ENCODE assay signal across 16 cellular contexts in genomic region chr5:16913840-16914435, GRCh38. TPM values are rescaled to one million over a fixed set of nuclear protein-coding genes. Genes with fewer than 3 reads are reported as not detected.
DNase-seq lines count a peak whose midpoint lies in the region; ATAC-seq and TF ChIP-seq lines count a peak whose summit lies in the region.
"Had no signal": no experiment of that assay in that cellular context is flagged by ENCODE, and none has a peak within 500 bp of the region (broad histone marks: within the 10 kb centered on the region; RNA-seq: fewer than 3 reads in every experiment).

No MANE protein-coding gene starts in this region.

- H3K27me3 Mint-ChIP-seq in type B pancreatic cell, result peaks cover 5% of the 10 kb centered on the region

- H3K36me3 ChIP-seq in mammary epithelial cell (ENCODE audit: insufficient read depth, low read length) (peaks cover 2% of the 10 kb centered on the region), mucosa of rectum (ENCODE audit: control insufficient read depth in 2 of 2, insufficient read depth in 2 of 2, low read length in 2 of 2) (no peaks in the 10 kb centered on the region)
- H3K36me3 ChIP-seq: BLaER1 had no signal

- DNase-seq in NCI-H2029 (lab: John Stamatoyannopoulos, UW) (peak; percentile 20), NCI-H2029 treated with DMSO at 0.1 percent for 48 hours (lab: John Stamatoyannopoulos, UW) (no peak), mammary epithelial cell (no peak), type B pancreatic cell (ENCODE audit: extremely low spot score, unreplicated experiment) (no peak), DMS79 treated with DMSO at 0.1 percent for 48 hours (lab: John Stamatoyannopoulos, UW) (no peak), CD1c-positive myeloid dendritic cell (ENCODE audit: extremely low spot score) (no peak)
- DNase-seq: 8988T; activated naive CD4-positive, alpha-beta T cell; GF-D8; Karpas-422; NCI-H1417; T-cell had no signal

- in situ Hi-C loops in mammary epithelial cell (cut with MboI; ENCODE audit: low sequenced_read_pairs in 2 of 2), result no loop called here

- H3K27me3 ChIP-seq in mammary epithelial cell (ENCODE audit: insufficient read depth, low read length) (no peaks in the 10 kb centered on the region), mucosa of rectum (ENCODE audit: control insufficient read depth in 2 of 2, insufficient read depth in 2 of 2, low read length in 2 of 2) (no peaks in the 10 kb centered on the region)
- H3K27me3 ChIP-seq: BLaER1 had no signal

- H3K4me3 Mint-ChIP-seq in type B pancreatic cell, result no peak overlapping the region
- H3K4me3 Mint-ChIP-seq: T-cell had no signal

- H3K9ac ChIP-seq in mammary epithelial cell (ENCODE audit: insufficient read depth, low read length) (peak overlapping the region; percentile 61), mucosa of rectum (ENCODE audit: low read depth in 1 of 2, low read length in 2 of 2) (peak overlapping the region; percentile 4 to 62)
- H3K9ac ChIP-seq: BLaER1 had no signal

- CTCF ChIA-PET in mammary epithelial cell (lab: Charles Lee; ENCODE audit: low non-redundant PET), result interaction anchor here (0.5 to 0.8 kb wide), 3 partner anchors 93 to 283 kb away, joined by 3 to 5 read pairs (median 5); no protein-coding TSS in a partner anchor

- H3K9me3 ChIP-seq in mammary epithelial cell (replicated peaks; ENCODE audit: insufficient read depth, low read length) (no peaks in the 10 kb centered on the region), mucosa of rectum (ENCODE audit: control insufficient read depth in 2 of 2, low read length in 2 of 2) (no peaks in the 10 kb centered on the region)

- peaks cover 14% of the 10 kb centered on the region for H3K4me1 Mint-ChIP-seq in type B pancreatic cell (ENCODE audit: unreplicated experiment)
- H3K4me1 Mint-ChIP-seq: T-cell had no signal

- H3K4me2 ChIP-seq in mammary epithelial cell (ENCODE audit: insufficient read depth, low read depth, low read length), result peak overlapping the region; percentile 67
- H3K4me2 ChIP-seq: BLaER1 had no signal

- H3K79me2 ChIP-seq in mammary epithelial cell (ENCODE audit: insufficient read depth, low read length), result peaks cover 94% of the 10 kb centered on the region

- TSS peak; percentile 66 for BruUV-seq in mammary epithelial cell (replicated peaks; lab: Mats Ljungman, UMichigan)

- H3K36me3 Mint-ChIP-seq in type B pancreatic cell, result peaks cover 5% of the 10 kb centered on the region
- H3K36me3 Mint-ChIP-seq: T-cell had no signal

- peak overlapping the region; percentile 29 for H2AFZ ChIP-seq in mammary epithelial cell (ENCODE audit: low read depth, low read length)

- H3K4me1 ChIP-seq in mammary epithelial cell (ENCODE audit: insufficient read depth, low read length) (peaks cover 61% of the 10 kb centered on the region), mucosa of rectum (ENCODE audit: control insufficient read depth in 2 of 2, insufficient read depth in 2 of 2, low read length in 2 of 2) (peaks cover 11 to 27% of the 10 kb centered on the region in 2 donors)
- H3K4me1 ChIP-seq: BLaER1 had no signal

- intact Hi-C loops in mammary epithelial cell (cut with micrococcal nuclease), result loop anchor here (1.0 to 5.0 kb wide), 4 partner anchors 22 to 268 kb away; partner anchors contain the start of gene MYO10

- H3K27ac ChIP-seq in mammary epithelial cell (ENCODE audit: insufficient read depth, low read depth, low read length), result peak overlapping the region; percentile 87
- peak overlapping the region; percentile 86 to 88 for H3K27ac ChIP-seq in mucosa of rectum (ENCODE audit: low read depth in 2 of 2, low read length in 2 of 2)
- H3K27ac ChIP-seq: BLaER1 had no signal

- TF ChIP-seq CTCF in mammary epithelial cell (conservative IDR thresholded peaks at IDR 0.05 in 1 of 2, IDR thresholded peaks at IDR 0.05 in 1 of 2; ENCODE audit: extremely low read depth in 1 of 2, insufficient read depth in 1 of 2, low read depth in 1 of 2, low read length in 2 of 2), result no peak
- no peak for TF ChIP-seq CTCF in type B pancreatic cell (conservative IDR thresholded peaks at IDR 0.05)

- WGBS in mammary epithelial cell (ENCODE audit: low coverage, missing lambda C conversion rate), result 35% methylated on average over 11 of the region's 11 CpGs

- peaks cover 4% of the 10 kb centered on the region for H3K9me3 Mint-ChIP-seq in type B pancreatic cell
- H3K9me3 Mint-ChIP-seq: T-cell had no signal

- peak overlapping the region in 2 of 3 experiments; percentile 15 to 19 for H3K4me3 ChIP-seq in mammary epithelial cell (replicated peaks in 1 of 3; ENCODE audit: insufficient read depth in 1 of 3, low read depth in 2 of 3, low read length in 3 of 3)
- peak overlapping the region; percentile 53 to 61 for H3K4me3 ChIP-seq in mucosa of rectum (ENCODE audit: low read length in 2 of 2)
- H3K4me3 ChIP-seq: BLaER1, GM12878 had no signal

- peak overlapping the region; percentile 27 for H3K27ac Mint-ChIP-seq in type B pancreatic cell
- H3K27ac Mint-ChIP-seq: T-cell had no signal

- no peak for ATAC-seq in HG03469 (IDR thresholded peaks at IDR 0.05; ENCODE audit: unreplicated experiment)
- ATAC-seq: T-cell had no signal

- no peaks in the 10 kb centered on the region for H4K20me1 ChIP-seq in mammary epithelial cell (ENCODE audit: insufficient read depth, low read length)
- H4K20me1 ChIP-seq: BLaER1 had no signal

- dilution Hi-C loops in mammary epithelial cell (cut with HindIII; ENCODE audit: low sequenced_read_pairs), result no loop called here

RNA-seq across cellular contexts. Expression of gene MYO10, which starts 22.1 kb away (rescaled TPM):
- total RNA-seq in mammary epithelial cell, result 10 to 100 TPM; 34.3 to 69.7 TPM
- 13.1 TPM for polyA plus RNA-seq in mammary epithelial cell
- 126 TPM for polyA minus RNA-seq in mammary epithelial cell
- 33.6 and 52.5 TPM in 2 replicates for total RNA-seq in type B pancreatic cell (ENCODE audit: low replicate concordance)
